Comparison of ENCODE assay signal across 20 cellular contexts in genomic region chr3:183393625-183394024, GRCh38. TPM values are rescaled to one million over a fixed set of nuclear protein-coding genes. Genes with fewer than 3 reads are reported as not detected.
A peak's percentile ranks its signal among the peaks of the same experiment; 100 is the strongest.
DNase-seq lines count a peak whose midpoint lies in the region; ATAC-seq, FAIRE-seq and TF ChIP-seq lines count a peak whose summit lies in the region.
"Had no signal": no experiment of that assay in that cellular context is flagged by ENCODE, and none has a peak within 500 bp of the region (broad histone marks: within the 10 kb centered on the region; RNA-seq: fewer than 3 reads in every experiment).

No MANE protein-coding gene starts in this region.

- H3K36me3 Mint-ChIP-seq in astrocyte (ENCODE audit: low read depth, unreplicated experiment), result no peaks in the 10 kb centered on the region
- H3K36me3 Mint-ChIP-seq: CD14-positive monocyte had no signal

- ATAC-seq in left ventricle myocardium superior (peak; percentile 28), Right ventricle myocardium superior (ENCODE audit: poor library complexity) (no peak), HG03571 (IDR thresholded peaks at IDR 0.05; ENCODE audit: unreplicated experiment) (no peak)

- intact Hi-C loops in left ventricle myocardium superior (cut with micrococcal nuclease), result no loop called here
- intact Hi-C loops in Right ventricle myocardium superior (cut with DNase I), result no loop called here

- no peak overlapping the region for H3K4me3 ChIP-seq in astrocyte (ENCODE audit: insufficient read depth, low read depth, low read length)
- H3K4me3 ChIP-seq: MG63, PC-9, SK-N-MC had no signal

- no peak for FAIRE-seq in astrocyte (lab: Jason Lieb, UNC)
- FAIRE-seq: GM12892, H1 had no signal

- no peak overlapping the region for H2AFZ ChIP-seq in astrocyte (ENCODE audit: low read depth, low read length)
- H2AFZ ChIP-seq: PC-9 had no signal

- H3K4me1 Mint-ChIP-seq in astrocyte (ENCODE audit: low read depth, unreplicated experiment), result peaks cover 8% of the 10 kb centered on the region
- H3K4me1 Mint-ChIP-seq: CD14-positive monocyte had no signal

- no peak overlapping the region for H3K4me2 ChIP-seq in astrocyte (ENCODE audit: low read length)
- H3K4me2 ChIP-seq: PC-9 had no signal

- H3K27ac Mint-ChIP-seq in astrocyte (ENCODE audit: unreplicated experiment), result peak overlapping the region; percentile 31
- H3K27ac Mint-ChIP-seq: CD14-positive monocyte, HFFc6 had no signal

- no peaks in the 10 kb centered on the region for H3K27me3 Mint-ChIP-seq in astrocyte (ENCODE audit: low read depth, unreplicated experiment)

- DNase-seq in left ventricle myocardium superior (no peak), Right ventricle myocardium superior (no peak), astrocyte (ENCODE audit: low read depth) (no peak), left kidney (ENCODE audit: low read depth, low spot score) (peak; percentile 38)
- DNase-seq in activated T-cell treated with anti-CD3 and anti-CD28 coated beads, Interleukin-2, amount 50 U/mL, for 48 hours, result no peak
- DNase-seq in activated CD8-positive, alpha-beta memory T cell treated with anti-CD3 and anti-CD28 coated beads, Interleukin-2, amount 50 U/mL, for 4 hours, result no peak
- DNase-seq: DMS 273 treated with DMSO at 0.1 percent for 48 hours, HFFc6, MG63, NCI-H1092, NCI-H1694, NCI-H2171, NCI-H446 treated with DMSO at 0.1 percent for 48 hours, NCI-H774, PC-9 had no signal

- TF ChIP-seq CTCF in astrocyte (IDR thresholded peaks at IDR 0.05; ENCODE audit: insufficient read depth, low read depth, low read length), result no peak

- H3K4me1 ChIP-seq in astrocyte (ENCODE audit: insufficient read depth, low read length), result no peaks in the 10 kb centered on the region

- no peak overlapping the region for H3K27ac ChIP-seq in astrocyte (ENCODE audit: low read depth, low read length)
- H3K27ac ChIP-seq: PC-9, SK-N-MC had no signal

- no peaks in the 10 kb centered on the region for H3K36me3 ChIP-seq in astrocyte (ENCODE audit: insufficient read depth, low read length)
- H3K36me3 ChIP-seq: MG63 had no signal

- H4K20me1 ChIP-seq in astrocyte (ENCODE audit: insufficient read depth, low read length), result no peaks in the 10 kb centered on the region

- no peaks in the 10 kb centered on the region for H3K79me2 ChIP-seq in astrocyte (ENCODE audit: insufficient read depth, low read length)

- no peaks in the 10 kb centered on the region for H3K9me3 ChIP-seq in astrocyte (ENCODE audit: insufficient read depth, low read depth, low read length)
- H3K9me3 ChIP-seq: MG63 had no signal

- no peak overlapping the region for H3K4me3 Mint-ChIP-seq in astrocyte (ENCODE audit: unreplicated experiment)
- H3K4me3 Mint-ChIP-seq: CD14-positive monocyte, HFFc6 had no signal

- peaks cover 4% of the 10 kb centered on the region for H3K27me3 ChIP-seq in astrocyte (ENCODE audit: insufficient read depth, low read length)

- no peak overlapping the region for H3K9ac ChIP-seq in astrocyte (ENCODE audit: low read length)

- H3K9me3 Mint-ChIP-seq in astrocyte (ENCODE audit: unreplicated experiment), result no peaks in the 10 kb centered on the region
- H3K9me3 Mint-ChIP-seq: CD14-positive monocyte, HFFc6 had no signal

RNA-seq across cellular contexts. Expression of gene MCF2L2, which starts 34.8 kb away (rescaled TPM):
- 0.25 TPM for total RNA-seq in left ventricle myocardium superior
- 0.51 TPM for total RNA-seq in Right ventricle myocardium superior
- total RNA-seq in astrocyte, result 0.89 and 1.2 TPM in 2 replicates
